ENCODE assay signal across 22 cellular contexts in the genomic region with DNA sequence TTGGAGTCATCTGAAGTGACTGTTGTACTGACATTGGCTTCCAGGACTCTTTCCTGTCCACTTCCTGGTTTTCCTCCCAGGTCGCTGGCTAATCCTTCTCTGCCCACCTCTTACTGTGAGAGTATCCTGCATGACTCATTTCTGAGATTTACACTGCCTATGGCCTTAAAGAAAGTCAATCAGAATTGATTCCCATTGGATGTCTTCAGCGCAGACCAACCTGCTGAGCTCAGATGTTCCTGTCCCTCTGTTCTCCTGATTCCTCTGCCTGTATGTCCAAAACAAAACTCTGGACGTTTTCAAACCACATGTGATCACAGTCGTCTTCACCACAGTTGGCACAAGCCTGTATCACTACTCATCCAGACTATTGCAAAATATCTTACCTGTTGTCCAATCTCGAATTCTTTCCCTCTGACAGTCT.
A peak's percentile ranks its signal among the peaks of the same experiment; 100 is the strongest.
DNase-seq lines count a peak whose midpoint lies in the region; ATAC-seq, FAIRE-seq and TF ChIP-seq lines count a peak whose summit lies in the region.
"Had no signal": no experiment of that assay in that cellular context is flagged by ENCODE, and none has a peak within 500 bp of the region (broad histone marks: within the 10 kb centered on the region; RNA-seq: fewer than 3 reads in every experiment).

No MANE protein-coding gene starts in this region.

- ATAC-seq in SK-N-SH treated with all-trans-retinoic acid at 6 μM for 48 hours (peak; percentile 37; the same call in 2 of the 3 replicates), gastrocnemius medialis (peak; percentile 42 to 60)
- ATAC-seq: activated T-cell treated with anti-CD3 and anti-CD28 coated beads, Interleukin-2, amount 50 U/mL, for 72 hours; stimulated activated naive B cell treated with anti-CD40 and anti-IgM and Interleukin-4, amounts not matched to agents 10 μg/mL and 1 μg/mL and 100 μg/mL, for 72 hours had no signal

- POLR2A ChIA-PET in SK-N-SH (lab: Yijun Ruan, JAX): no interaction called here

- WGBS in SK-N-SH (ENCODE audit: low lambda C conversion rate): 68% methylated on average over 5 of the region's 5 CpGs
- 73 to 79% (median 73%) methylated on average over 5 of the region's 5 CpGs for WGBS in ovary, 3 donors

- in situ Hi-C loops in gastrocnemius medialis (cut with MboI; ENCODE audit: low sequenced_read_pairs in 4 of 4): no loop called here

- H3K4me3 ChIP-seq in SK-N-SH (ENCODE audit: low read depth in 2 of 2, low read length in 1 of 2) (no peak overlapping the region), fibroblast of mammary gland (ENCODE audit: control insufficient read depth, low read depth, low read length) (no peak overlapping the region), gastrocnemius medialis (no peak overlapping the region), ovary (no peak overlapping the region)
- H3K4me3 ChIP-seq: pancreas, SK-N-MC, transverse colon had no signal

- H2AFZ ChIP-seq in SK-N-SH (ENCODE audit: low read depth): no peak overlapping the region

- peak; percentile 81 for FAIRE-seq in RCC 7860 (lab: Jason Lieb, UNC)
- FAIRE-seq: A204.1, G401.6, GM12891, pancreas, TTC549 had no signal

- TF ChIP-seq POLR2A in gastrocnemius medialis (IDR thresholded peaks at IDR 0.05) (no peak), erythroblast (IDR thresholded peaks at IDR 0.05; ENCODE audit: low read length) (no peak), ovary (IDR thresholded peaks at IDR 0.05) (no peak)

- intact Hi-C loops in gastrocnemius medialis (cut with DNase I; ENCODE audit: low total_unique reads): no loop called here
- intact Hi-C loops in ovary (cut with DNase I): no loop called here

- no peak for TF ChIP-seq CTCF in SK-N-SH (IDR thresholded peaks at IDR 0.05)
- TF ChIP-seq CTCF in fibroblast of mammary gland (conservative IDR thresholded peaks at IDR 0.05; ENCODE audit: control insufficient read depth, insufficient read depth, low read depth, low read length): no peak
- no peak for TF ChIP-seq CTCF in gastrocnemius medialis (IDR thresholded peaks at IDR 0.05 in 4 of 5, conservative IDR thresholded peaks at IDR 0.05 in 1 of 5)
- no peak for TF ChIP-seq CTCF in ovary (IDR thresholded peaks at IDR 0.05)

- H3K4me1 ChIP-seq in SK-N-SH (ENCODE audit: control insufficient read depth in 1 of 2, insufficient read depth in 2 of 2, low read depth in 1 of 2, low read length in 1 of 2) (peaks cover 0 to 9% of the 10 kb centered on the region in 2 experiments; a peak in 1 of 4 replicates), gastrocnemius medialis (peaks cover 7 to 12% of the 10 kb centered on the region in 2 donors), ovary (ENCODE audit: insufficient read depth) (no peaks in the 10 kb centered on the region)

- H3K9me3 ChIP-seq in SK-N-SH: no peaks in the 10 kb centered on the region
- no peaks in the 10 kb centered on the region for H3K9me3 ChIP-seq in gastrocnemius medialis
- no peaks in the 10 kb centered on the region for H3K9me3 ChIP-seq in ovary
- H3K9me3 ChIP-seq: pancreas, transverse colon had no signal

- H3K36me3 ChIP-seq in SK-N-SH (replicated peaks in 1 of 2; ENCODE audit: control insufficient read depth in 1 of 2, insufficient read depth in 2 of 2, low read length in 1 of 2) (no peaks in the 10 kb centered on the region), gastrocnemius medialis (no peaks in the 10 kb centered on the region), ovary (no peaks in the 10 kb centered on the region)
- H3K36me3 ChIP-seq: pancreas, transverse colon had no signal

- no peaks in the 10 kb centered on the region for H3K9me2 ChIP-seq in SK-N-SH

- H3F3A ChIP-seq in SK-N-SH (replicated peaks; ENCODE audit: insufficient read depth): no peaks in the 10 kb centered on the region

- no peak overlapping the region for H3K9ac ChIP-seq in SK-N-SH
- H3K9ac ChIP-seq: KMS-11 had no signal

- H4K20me1 ChIP-seq in SK-N-SH (ENCODE audit: insufficient read depth): no peaks in the 10 kb centered on the region

- CTCF ChIA-PET in SK-N-SH (lab: Yijun Ruan, JAX): no interaction called here

- no peak overlapping the region for H3K4me2 ChIP-seq in SK-N-SH
- H3K4me2 ChIP-seq: KMS-11 had no signal

- TF ChIP-seq EP300 in SK-N-SH (IDR thresholded peaks at IDR 0.05; ENCODE audit: borderline replicate concordance in 1 of 2, low read depth in 1 of 2, low read length in 1 of 2) (no peak), ovary (IDR thresholded peaks at IDR 0.05) (no peak)

- TF ChIP-seq RAD21 in SK-N-SH (IDR thresholded peaks at IDR 0.05; ENCODE audit: low read length): no peak

- no peaks in the 10 kb centered on the region for H3K79me2 ChIP-seq in SK-N-SH (ENCODE audit: insufficient read depth)

- H3K27ac ChIP-seq in SK-N-SH (ENCODE audit: low read depth in 2 of 2, low read length in 1 of 2): no peak overlapping the region
- H3K27ac ChIP-seq in gastrocnemius medialis: peak overlapping the region in 1 of 4 donors; percentile 20
- no peak overlapping the region for H3K27ac ChIP-seq in ovary
- H3K27ac ChIP-seq: KMS-11, pancreas, SK-N-MC, transverse colon had no signal

- H3K27me3 ChIP-seq in SK-N-SH (ENCODE audit: insufficient read depth) (no peaks in the 10 kb centered on the region), gastrocnemius medialis (no peaks in the 10 kb centered on the region), ovary (no peaks in the 10 kb centered on the region)
- H3K27me3 ChIP-seq: pancreas, transverse colon had no signal

- DNase-seq in SK-N-SH: no peak
- peak; percentile 77 for DNase-seq in RCC 7860 (ENCODE audit: low spot score)
- DNase-seq in fibroblast of mammary gland (ENCODE audit: low read depth): peak; percentile 25
- DNase-seq in gastrocnemius medialis: no peak
- no peak for DNase-seq in dedifferentiated amniotic fluid mesenchymal stem cell (ENCODE audit: extremely low spot score)
- DNase-seq in erythroblast (lab: John Stamatoyannopoulos, UW): no peak
- no peak for DNase-seq in ovary
- DNase-seq: activated CD4-positive, alpha-beta T cell treated with anti-CD3 and anti-CD28 coated beads, Interleukin-2, amount 50 U/mL, for 48 hours; activated T-cell treated with anti-CD3 and anti-CD28 coated beads, Interleukin-2, amount 50 U/mL, for 72 hours; caudate nucleus; CD4-positive, alpha-beta memory T cell; NCI-H1417; pancreas; stimulated activated naive B cell treated with anti-CD40 and anti-IgM and Interleukin-4, amounts not matched to agents 10 μg/mL and 1 μg/mL and 100 μg/mL, for 72 hours; transverse colon had no signal

TF ChIP-seq in SK-N-SH treated with all-trans-retinoic acid at 6 μM for 48 hours, 23 proteins besides CTCF, POLR2A, EP300 and RAD21:
- TF ChIP-seq ZC3H10 (CRISPR knock-in tag; IDR thresholded peaks at IDR 0.05): no peak

TF ChIP-seq in SK-N-SH, 30 proteins besides CTCF, POLR2A, EP300 and RAD21:
- TF ChIP-seq FOSL2 (IDR thresholded peaks at IDR 0.05; ENCODE audit: borderline replicate concordance, low read depth) (no peak), ELF1 (IDR thresholded peaks at IDR 0.05) (no peak), POLR2AphosphoS5 (IDR thresholded peaks at IDR 0.05; ENCODE audit: low read depth, low read length) (no peak), USF1 (IDR thresholded peaks at IDR 0.05; ENCODE audit: borderline replicate concordance, low read depth) (no peak), RFX5 (IDR thresholded peaks at IDR 0.05; ENCODE audit: low read length) (no peak), NRF1 (IDR thresholded peaks at IDR 0.05; ENCODE audit: low read depth, low read length) (no peak)
- TF ChIP-seq, protein P1, sequence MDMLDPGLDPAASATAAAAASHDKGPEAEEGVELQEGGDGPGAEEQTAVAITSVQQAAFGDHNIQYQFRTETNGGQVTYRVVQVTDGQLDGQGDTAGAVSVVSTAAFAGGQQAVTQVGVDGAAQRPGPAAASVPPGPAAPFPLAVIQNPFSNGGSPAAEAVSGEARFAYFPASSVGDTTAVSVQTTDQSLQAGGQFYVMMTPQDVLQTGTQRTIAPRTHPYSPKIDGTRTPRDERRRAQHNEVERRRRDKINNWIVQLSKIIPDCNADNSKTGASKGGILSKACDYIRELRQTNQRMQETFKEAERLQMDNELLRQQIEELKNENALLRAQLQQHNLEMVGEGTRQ (IDR thresholded peaks at IDR 0.05; ENCODE audit: borderline replicate concordance, low read depth, low read length): no peak

Comparison
In these comparisons a context has a peak if more than half of its experiments do, and no peak if none do; other contexts are left out.
1. DNase-seq: peak in RCC 7860 (single experiment) and fibroblast of mammary gland (single experiment); none in SK-N-SH (single experiment), gastrocnemius medialis (0 of 2), dedifferentiated amniotic fluid mesenchymal stem cell (single experiment), erythroblast (0 of 2) and ovary (0 of 5).